In genomic region chr6:28134015-28134414, GRCh38 we compare ENCODE assay signal across 8 cellular contexts. TPM values are rescaled to one million over a fixed set of nuclear protein-coding genes. Genes with fewer than 3 reads are reported as not detected.
DNase-seq lines count a peak whose midpoint lies in the region; ATAC-seq and TF ChIP-seq lines count a peak whose summit lies in the region.

No MANE protein-coding gene starts in this region.

- H3F3A ChIP-seq in GM23338 (replicated peaks; ENCODE audit: low read depth): no peaks in the 10 kb centered on the region

- H3K4me3 ChIP-seq in Caco-2 (ENCODE audit: low read depth, low read length) (no peak overlapping the region), GM23338 (no peak overlapping the region), OCI-LY3 (ENCODE audit: low read length) (no peak overlapping the region)

- H3K27ac ChIP-seq in GM23338 (ENCODE audit: low read depth): no peak overlapping the region
- H3K27ac ChIP-seq in OCI-LY3 (ENCODE audit: low read length): no peak overlapping the region

- no peaks in the 10 kb centered on the region for H3K9me3 ChIP-seq in Caco-2
- no peaks in the 10 kb centered on the region for H3K9me3 ChIP-seq in OCI-LY3 (ENCODE audit: insufficient read depth, low read length)

- H3K27ac Mint-ChIP-seq in Caco-2 (ENCODE audit: unreplicated experiment): no peak overlapping the region
- no peak overlapping the region for H3K27ac Mint-ChIP-seq in GM23338
- peak overlapping the region; percentile 6 to 73 for H3K27ac Mint-ChIP-seq in effector memory CD8-positive, alpha-beta T cell

- intact Hi-C loops in Caco-2 (cut with micrococcal nuclease; ENCODE audit: unreplicated experiment): loop anchor here (1.0 kb wide), 2 partner anchors 222 to 249 kb away; no protein-coding TSS in a partner anchor

- H3K79me2 ChIP-seq in GM23338 (replicated peaks; ENCODE audit: insufficient read depth): peaks cover 48% of the 10 kb centered on the region
- H3K79me2 ChIP-seq in OCI-LY3 (ENCODE audit: low read length): peaks cover 82% of the 10 kb centered on the region

- no TSS peak for BruUV-seq in Caco-2 (replicated peaks; lab: Mats Ljungman, UMichigan)

- H3K27me3 ChIP-seq in Caco-2 (replicated peaks; ENCODE audit: control insufficient read depth, insufficient read depth, low read length): no peaks in the 10 kb centered on the region
- H3K27me3 ChIP-seq in GM23338 (ENCODE audit: insufficient read depth): 0 out of 2 replicates have a peak, but pooled peaks cover 7% of the 10 kb centered on the region
- H3K27me3 ChIP-seq in OCI-LY3 (ENCODE audit: low read depth, low read length): no peaks in the 10 kb centered on the region

- H4K20me1 ChIP-seq in GM23338 (replicated peaks; ENCODE audit: insufficient read depth) (no peaks in the 10 kb centered on the region; the same call in none of the 2 replicates), OCI-LY3 (ENCODE audit: insufficient read depth, low read length) (peaks cover 35% of the 10 kb centered on the region)

- H3K4me3 Mint-ChIP-seq in Caco-2 (ENCODE audit: unreplicated experiment) (no peak overlapping the region), GM23338 (no peak overlapping the region; the same call in 2 of the 3 replicates)
- H3K4me3 Mint-ChIP-seq in effector memory CD8-positive, alpha-beta T cell: no peak overlapping the region

- no peak overlapping the region for H3K4me2 ChIP-seq in GM23338
- H3K4me2 ChIP-seq in OCI-LY3 (ENCODE audit: low read length): no peak overlapping the region; the same call in 1 of the 2 replicates

- H3K9me2 ChIP-seq in GM23338 (ENCODE audit: insufficient read depth): no peaks in the 10 kb centered on the region

- no peak overlapping the region for H3K9ac ChIP-seq in OCI-LY3 (ENCODE audit: low read length)

- peak; percentile 5; the same call in 2 of the 3 replicates for ATAC-seq in GM23338
- ATAC-seq in effector memory CD8-positive, alpha-beta T cell (replicated peaks): no peak
- ATAC-seq in GM19035 (IDR thresholded peaks at IDR 0.05; ENCODE audit: unreplicated experiment): no peak

- H3K4me1 Mint-ChIP-seq in Caco-2 (ENCODE audit: low read depth, unreplicated experiment) (peaks cover 13% of the 10 kb centered on the region), GM23338 (peaks cover 17% of the 10 kb centered on the region)
- H3K4me1 Mint-ChIP-seq in effector memory CD8-positive, alpha-beta T cell (ENCODE audit: low read depth in 2 of 2): peaks cover 36 to 64% of the 10 kb centered on the region in 2 donors

- H3K27me3 Mint-ChIP-seq in Caco-2 (ENCODE audit: insufficient read depth, unreplicated experiment) (no peaks in the 10 kb centered on the region), GM23338 (ENCODE audit: insufficient read depth, low read depth, poor library complexity) (peaks cover 4% of the 10 kb centered on the region)
- no peaks in the 10 kb centered on the region for H3K27me3 Mint-ChIP-seq in effector memory CD8-positive, alpha-beta T cell

- H2AFZ ChIP-seq in GM23338 (no peak overlapping the region), OCI-LY3 (ENCODE audit: low read depth, low read length) (no peak overlapping the region)

- peak; percentile 31 to 50 for TF ChIP-seq CTCF in Caco-2 (IDR thresholded peaks at IDR 0.05; ENCODE audit: insufficient read depth in 1 of 2, low read depth in 1 of 2, low read length in 1 of 2, severe bottlenecking in 1 of 2, unreplicated experiment in 1 of 2)
- TF ChIP-seq CTCF in GM23338 (conservative IDR thresholded peaks at IDR 0.05; ENCODE audit: low read depth in 2 of 2): peak; percentile 52 to 70
- peak; percentile 41 for TF ChIP-seq CTCF in OCI-LY3 (IDR thresholded peaks at IDR 0.05; ENCODE audit: low read depth, low read length)

- peaks cover 12% of the 10 kb centered on the region for H3K36me3 Mint-ChIP-seq in Caco-2 (ENCODE audit: insufficient read depth, unreplicated experiment)
- peaks cover 12% of the 10 kb centered on the region; the same call in 2 of the 3 replicates for H3K36me3 Mint-ChIP-seq in GM23338 (ENCODE audit: low read depth)
- H3K36me3 Mint-ChIP-seq in effector memory CD8-positive, alpha-beta T cell (ENCODE audit: insufficient read depth): peaks cover 23% of the 10 kb centered on the region

- H3K4me1 ChIP-seq in Caco-2 (peaks cover 6% of the 10 kb centered on the region; the same call in 1 of the 2 replicates), GM23338 (ENCODE audit: insufficient read depth) (peaks cover 12% of the 10 kb centered on the region), OCI-LY3 (ENCODE audit: low read length) (peaks cover 22% of the 10 kb centered on the region)

- no peaks in the 10 kb centered on the region for H3K9me3 Mint-ChIP-seq in Caco-2 (ENCODE audit: unreplicated experiment)
- H3K9me3 Mint-ChIP-seq in GM23338: no peaks in the 10 kb centered on the region
- no peaks in the 10 kb centered on the region for H3K9me3 Mint-ChIP-seq in effector memory CD8-positive, alpha-beta T cell

- H3K36me3 ChIP-seq in Caco-2 (ENCODE audit: control insufficient read depth, insufficient read depth, low read length) (no peaks in the 10 kb centered on the region), GM23338 (ENCODE audit: insufficient read depth) (peaks cover 4% of the 10 kb centered on the region; the same call in 1 of the 2 replicates), OCI-LY3 (replicated peaks; ENCODE audit: low read depth, low read length) (peaks cover 17% of the 10 kb centered on the region)

- POLR2A ChIA-PET in Caco-2 (lab: Charles Lee): no interaction called here

- CTCF ChIA-PET in Caco-2 (lab: Charles Lee): no interaction called here

- DNase-seq in Caco-2 (peak in 1 of 2 experiments; percentile 42), GM23338 (ENCODE audit: low spot score) (peak; percentile 50), NCI-H774 (lab: John Stamatoyannopoulos, UW) (no peak), HPDE6-E6E7 (ENCODE audit: extremely low spot score) (no peak)
- peak in 1 of 3 experiments; percentile 18 for DNase-seq in effector memory CD8-positive, alpha-beta T cell
- peak; percentile 5 for DNase-seq in stimulated activated naive CD4-positive, alpha-beta T cell treated with Interleukin-2 at 50 U/mL for 16 hours (lab: John Stamatoyannopoulos, UW)

TF ChIP-seq in GM23338, 12 proteins besides CTCF, POLR2A, EP300 and RAD21 (continues in another document):
- TF ChIP-seq, protein P1, sequence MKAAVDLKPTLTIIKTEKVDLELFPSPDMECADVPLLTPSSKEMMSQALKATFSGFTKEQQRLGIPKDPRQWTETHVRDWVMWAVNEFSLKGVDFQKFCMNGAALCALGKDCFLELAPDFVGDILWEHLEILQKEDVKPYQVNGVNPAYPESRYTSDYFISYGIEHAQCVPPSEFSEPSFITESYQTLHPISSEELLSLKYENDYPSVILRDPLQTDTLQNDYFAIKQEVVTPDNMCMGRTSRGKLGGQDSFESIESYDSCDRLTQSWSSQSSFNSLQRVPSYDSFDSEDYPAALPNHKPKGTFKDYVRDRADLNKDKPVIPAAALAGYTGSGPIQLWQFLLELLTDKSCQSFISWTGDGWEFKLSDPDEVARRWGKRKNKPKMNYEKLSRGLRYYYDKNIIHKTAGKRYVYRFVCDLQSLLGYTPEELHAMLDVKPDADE (IDR thresholded peaks at IDR 0.05): no peak

RNA-seq across cellular contexts. Expression of gene ZKSCAN8, which starts 7.7 kb away (rescaled TPM):
- total RNA-seq in Caco-2 (2022): 15.6 and 17.0 TPM in 2 replicates
- total RNA-seq in GM23338 (2014; rRNA removed; shearing (Covaris generic)): 21.3 and 22.6 TPM in 2 replicates
- 4.0 and 4.2 TPM in 2 replicates for polyA plus RNA-seq in GM23338 (2016; fragmentation: Nextera tagmentation; extraction: Ambion mirVana)

RNA-seq across cellular contexts. Expression of gene ZSCAN16, which starts 9.6 kb away (rescaled TPM):
- 5.8 and 6.7 TPM in 2 replicates for total RNA-seq in Caco-2 (2022)
- total RNA-seq in GM23338 (2014; rRNA removed; shearing (Covaris generic)): 4.7 and 10.3 TPM in 2 replicates
- polyA plus RNA-seq in GM23338 (2016; fragmentation: Nextera tagmentation; extraction: Ambion mirVana): 9.2 and 12.9 TPM in 2 replicates

RNA-seq across cellular contexts. Expression of gene ZNF165, which starts 53.6 kb away (rescaled TPM):
- total RNA-seq in Caco-2 (2022): 9.2 and 11.0 TPM in 2 replicates
- total RNA-seq in GM23338 (2014; rRNA removed; shearing (Covaris generic)): 5.5 and 7.6 TPM in 2 replicates
- 7.7 and 8.9 TPM in 2 replicates for polyA plus RNA-seq in GM23338 (2016; fragmentation: Nextera tagmentation; extraction: Ambion mirVana)

Comparison
In these comparisons a context has a peak if more than half of its experiments do, and no peak if none do; other contexts are left out.
1. DNase-seq: peak in GM23338 (single experiment) and stimulated activated naive CD4-positive, alpha-beta T cell treated with Interleukin-2 at 50 U/mL for 16 hours (single experiment); none in NCI-H774 (single experiment) and HPDE6-E6E7 (single experiment).
2. H3K27ac Mint-ChIP-seq: peak in effector memory CD8-positive, alpha-beta T cell (2 of 2); none in Caco-2 (single experiment) and GM23338 (single experiment).
3. Peak in every context shown above with its lines, with median percentiles within 50 percentile points of each other: CTCF ChIP-seq.